Comparison of ENCODE assay signal across 8 cellular contexts in the genomic region with DNA sequence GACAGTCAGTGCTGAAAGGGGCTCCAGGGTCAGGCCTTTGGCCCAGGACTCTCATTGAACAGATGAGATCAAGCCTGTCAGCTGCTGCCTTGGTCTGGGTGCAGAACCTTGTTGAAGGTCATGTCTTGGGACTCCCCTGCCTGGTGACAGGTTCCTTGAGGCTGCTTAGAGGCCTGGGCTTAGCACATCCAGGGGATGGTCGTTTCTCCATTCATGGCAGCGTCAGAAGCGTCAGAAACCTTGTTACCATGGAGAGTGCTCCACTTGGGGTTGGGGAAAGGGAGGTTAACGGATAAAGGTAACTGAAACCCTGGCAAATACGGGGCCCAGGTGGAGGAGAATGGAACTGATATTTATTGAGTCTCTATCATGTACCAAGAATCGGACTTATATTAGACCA. TPM values are rescaled to one million over a fixed set of nuclear protein-coding genes. Genes with fewer than 3 reads are reported as not detected.
DNase-seq lines count a peak whose midpoint lies in the region; TF ChIP-seq lines count a peak whose summit lies in the region.

No MANE protein-coding gene starts in this region.

- TF ChIP-seq CTCF in testis (IDR thresholded peaks at IDR 0.05), result no peak

- peak overlapping the region; percentile 97 for H3K4me3 Mint-ChIP-seq in T-helper 1 cell treated with Interleukin-12 subunit alpha and Interleukin-12 subunit beta and Interleukin-4 antibody, amounts not matched to agents 30 μg/mL and 1 μg/mL, for 36 hours
- peak overlapping the region; percentile 93 for H3K4me3 Mint-ChIP-seq in activated naive CD4-positive, alpha-beta T cell treated with anti-CD3 and anti-CD28 coated beads, Interleukin-2, amount 50 U/mL, for 24 hours

- DNase-seq in T-helper 1 cell, result no peak
- peak; percentile 47 for DNase-seq in islet precursor cell
- DNase-seq in testis, result no peak
- DNase-seq in GF-D8 (lab: John Stamatoyannopoulos, UW), result no peak
- no peak for DNase-seq in activated effector memory CD4-positive, alpha-beta T cell treated with Interleukin-2 at 50 U/mL for 16 hours
- no peak for DNase-seq in ecto neural progenitor cell (ENCODE audit: low spot score)

- no peaks in the 10 kb centered on the region for H3K9me3 Mint-ChIP-seq in T-helper 1 cell treated with Interleukin-12 subunit alpha and Interleukin-12 subunit beta and Interleukin-4 antibody, amounts not matched to agents 30 μg/mL and 1 μg/mL, for 36 hours
- H3K9me3 Mint-ChIP-seq in activated naive CD4-positive, alpha-beta T cell treated with anti-CD3 and anti-CD28 coated beads, Interleukin-2, amount 50 U/mL, for 24 hours, result no peaks in the 10 kb centered on the region

- H3K4me1 ChIP-seq in testis, result peaks cover 54% of the 10 kb centered on the region

- H3K36me3 Mint-ChIP-seq in T-helper 1 cell treated with Interleukin-12 subunit alpha and Interleukin-12 subunit beta and Interleukin-4 antibody, amounts not matched to agents 30 μg/mL and 1 μg/mL, for 36 hours (ENCODE audit: low read depth), result peaks cover 40% of the 10 kb centered on the region
- peaks cover 16% of the 10 kb centered on the region for H3K36me3 Mint-ChIP-seq in activated naive CD4-positive, alpha-beta T cell treated with anti-CD3 and anti-CD28 coated beads, Interleukin-2, amount 50 U/mL, for 24 hours

- WGBS in testis, 2 donors, result 35 to 49% methylated on average over 6 of the region's 6 CpGs

- intact Hi-C loops in testis (cut with DNase I; ENCODE audit: low total_unique reads), result no loop called here

- no peaks in the 10 kb centered on the region for H3K36me3 ChIP-seq in testis (ENCODE audit: low read depth, missing control alignments)

- H3K27me3 ChIP-seq in testis, result no peaks in the 10 kb centered on the region

- peak overlapping the region; percentile 87 to 99 for H3K4me3 ChIP-seq in testis

- H3K27ac ChIP-seq in testis, result peak overlapping the region; percentile 88 to 90

- peaks cover 41% of the 10 kb centered on the region for H3K4me1 Mint-ChIP-seq in T-helper 1 cell treated with Interleukin-12 subunit alpha and Interleukin-12 subunit beta and Interleukin-4 antibody, amounts not matched to agents 30 μg/mL and 1 μg/mL, for 36 hours (ENCODE audit: low read depth)
- peaks cover 53% of the 10 kb centered on the region for H3K4me1 Mint-ChIP-seq in activated naive CD4-positive, alpha-beta T cell treated with anti-CD3 and anti-CD28 coated beads, Interleukin-2, amount 50 U/mL, for 24 hours

- no peaks in the 10 kb centered on the region for H3K9me3 ChIP-seq in testis

- TF ChIP-seq POLR2A in testis (IDR thresholded peaks at IDR 0.05), result no peak

- peak overlapping the region; percentile 95 for H3K27ac Mint-ChIP-seq in T-helper 1 cell treated with Interleukin-12 subunit alpha and Interleukin-12 subunit beta and Interleukin-4 antibody, amounts not matched to agents 30 μg/mL and 1 μg/mL, for 36 hours
- H3K27ac Mint-ChIP-seq in activated naive CD4-positive, alpha-beta T cell treated with anti-CD3 and anti-CD28 coated beads, Interleukin-2, amount 50 U/mL, for 24 hours, result peak overlapping the region; percentile 99

- no peaks in the 10 kb centered on the region for H3K27me3 Mint-ChIP-seq in T-helper 1 cell treated with Interleukin-12 subunit alpha and Interleukin-12 subunit beta and Interleukin-4 antibody, amounts not matched to agents 30 μg/mL and 1 μg/mL, for 36 hours (ENCODE audit: low read depth)
- no peaks in the 10 kb centered on the region for H3K27me3 Mint-ChIP-seq in activated naive CD4-positive, alpha-beta T cell treated with anti-CD3 and anti-CD28 coated beads, Interleukin-2, amount 50 U/mL, for 24 hours

RNA-seq across cellular contexts. Expression of gene ARPC5L, which starts 8.8 kb away (rescaled TPM):
- total RNA-seq in testis, result 10 to 100 TPM; 64.7 to 75.4 TPM
- polyA plus RNA-seq in testis (ENCODE audit: insufficient read depth, low read depth, low replicate concordance), result 111 TPM

RNA-seq across cellular contexts. Expression of gene RPL35, which starts 9.0 kb away (rescaled TPM):
- total RNA-seq in testis, result 1,000 to 10,000 TPM in 1 of 2 donors, 100 to 1,000 TPM in 1; 902 to 1,286 TPM
- polyA plus RNA-seq in testis (ENCODE audit: insufficient read depth, low read depth, low replicate concordance), result 1,119 TPM

RNA-seq across cellular contexts. Expression of gene WDR38, which starts 17.5 kb away (rescaled TPM):
- 1 to 10 TPM; 3.2 to 7.6 TPM for total RNA-seq in testis
- polyA plus RNA-seq in testis (ENCODE audit: insufficient read depth, low read depth, low replicate concordance), result 11.8 TPM
